8 cellular contexts compared by ENCODE assay signal in the genomic region with DNA sequence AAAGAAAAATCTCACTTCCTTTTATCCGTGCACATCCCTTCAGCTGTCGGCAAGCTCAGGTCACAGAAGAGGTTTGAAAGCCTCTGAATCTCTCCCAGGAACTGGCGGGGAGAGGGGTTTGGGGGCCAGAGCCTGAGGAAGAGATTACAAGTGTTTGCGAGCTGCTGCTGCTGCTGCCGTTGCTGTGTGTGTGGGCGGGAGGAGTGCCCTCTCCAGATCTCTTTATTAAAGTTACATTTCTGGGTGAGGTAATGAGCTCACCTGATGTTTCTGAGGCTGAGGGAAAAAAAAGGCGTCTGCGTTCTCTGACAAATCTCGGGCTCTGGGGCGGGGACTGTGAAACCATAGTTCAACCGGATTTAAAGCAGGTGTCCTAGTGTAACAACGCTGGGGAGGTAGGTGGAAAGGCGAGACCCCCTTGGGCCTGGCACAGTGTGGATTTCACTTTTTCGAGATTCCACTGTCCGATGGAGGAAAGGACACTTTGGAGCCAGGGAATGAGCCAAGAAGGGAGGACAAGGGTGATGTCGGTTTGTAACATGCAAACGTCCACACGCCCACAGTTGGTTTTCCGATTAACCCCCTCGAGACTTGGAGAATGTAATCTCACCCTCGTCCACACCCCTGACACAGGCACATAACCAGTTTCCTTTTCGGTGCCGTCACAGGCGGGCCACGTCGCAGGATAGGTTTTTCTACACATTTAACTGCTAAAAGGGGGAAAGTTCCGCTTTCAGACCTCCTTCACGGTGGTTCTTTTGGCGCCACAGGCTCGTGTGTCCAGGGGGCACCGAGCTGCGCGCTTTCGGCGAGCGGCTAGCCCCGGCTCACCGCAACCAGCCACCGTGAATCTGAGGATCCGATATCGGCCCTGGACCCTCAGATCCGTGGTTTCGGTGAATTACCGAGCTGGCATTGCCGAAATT. TPM values are rescaled to one million over a fixed set of nuclear protein-coding genes. Genes with fewer than 3 reads are reported as not detected.
DNase-seq lines count a peak whose midpoint lies in the region; ATAC-seq and TF ChIP-seq lines count a peak whose summit lies in the region.

No MANE protein-coding gene starts in this region.

- H3K4me3 Mint-ChIP-seq in activated naive CD4-positive, alpha-beta T cell treated with anti-CD3 and anti-CD28 coated beads, Interleukin-2, amount 10 ng/mL, durations not matched to agents 7 days and 5 days, result peak overlapping the region; percentile 83
- peak overlapping the region; percentile 98 for H3K4me3 Mint-ChIP-seq in type B pancreatic cell

- H3K4me3 ChIP-seq in SJCRH30, result peak overlapping the region; percentile 53
- peak overlapping the region; percentile 67 for H3K4me3 ChIP-seq in ovary

- TF ChIP-seq CTCF in ovary (IDR thresholded peaks at IDR 0.05) (no peak), type B pancreatic cell (conservative IDR thresholded peaks at IDR 0.05) (no peak)

- no peak for TF ChIP-seq POLR2A in ovary (IDR thresholded peaks at IDR 0.05)

- WGBS in ovary, 3 donors, result 0 to 1% (median 0%) methylated on average over 45 of the region's 45 CpGs

- no peaks in the 10 kb centered on the region for H3K9me3 Mint-ChIP-seq in activated naive CD4-positive, alpha-beta T cell treated with anti-CD3 and anti-CD28 coated beads, Interleukin-2, amount 10 ng/mL, durations not matched to agents 7 days and 5 days
- no peaks in the 10 kb centered on the region for H3K9me3 Mint-ChIP-seq in type B pancreatic cell

- intact Hi-C loops in Right ventricle myocardium superior (cut with DNase I) (loop anchor here (10.0 kb wide), 1 partner anchor 744 kb away; no protein-coding TSS in a partner anchor), ovary (cut with DNase I) (no loop called here)

- no peak for TF ChIP-seq EP300 in ovary (IDR thresholded peaks at IDR 0.05)

- H3K27ac ChIP-seq in KOPT-K1 (ENCODE audit: low read depth, low read length, poor library complexity, severe bottlenecking), result peak overlapping the region; percentile 54
- H3K27ac ChIP-seq in SJCRH30, result no peak overlapping the region
- H3K27ac ChIP-seq in ovary, result peak overlapping the region in 1 of 2 donors; percentile 71

- H3K36me3 Mint-ChIP-seq in activated naive CD4-positive, alpha-beta T cell treated with anti-CD3 and anti-CD28 coated beads, Interleukin-2, amount 10 ng/mL, durations not matched to agents 7 days and 5 days, result no peaks in the 10 kb centered on the region
- H3K36me3 Mint-ChIP-seq in type B pancreatic cell, result peaks cover 5% of the 10 kb centered on the region

- H3K27me3 Mint-ChIP-seq in activated naive CD4-positive, alpha-beta T cell treated with anti-CD3 and anti-CD28 coated beads, Interleukin-2, amount 10 ng/mL, durations not matched to agents 7 days and 5 days, result peaks cover 20% of the 10 kb centered on the region
- H3K27me3 Mint-ChIP-seq in type B pancreatic cell, result peaks cover 11% of the 10 kb centered on the region

- H3K36me3 ChIP-seq in KOPT-K1 (ENCODE audit: insufficient read depth, low read length) (no peaks in the 10 kb centered on the region), SJCRH30 (no peaks in the 10 kb centered on the region), ovary (no peaks in the 10 kb centered on the region)

- CTCF ChIA-PET in activated naive CD4-positive, alpha-beta T cell treated with anti-CD3 and anti-CD28 coated beads, Interleukin-2, amount 10 ng/mL, durations not matched to agents 7 days and 5 days (lab: Charles Lee), result interaction anchor here (0.6 to 1.1 kb wide), 2 partner anchors 673 to 742 kb away, joined by 3 to 4 read pairs; no protein-coding TSS in a partner anchor

- H3K27me3 ChIP-seq in SJCRH30, result no peaks in the 10 kb centered on the region; the same call in 1 of the 2 replicates
- no peaks in the 10 kb centered on the region for H3K27me3 ChIP-seq in ovary

- H3K9me3 ChIP-seq in KOPT-K1 (ENCODE audit: insufficient read depth, low read length, poor library complexity, severe bottlenecking), result no peaks in the 10 kb centered on the region
- H3K9me3 ChIP-seq in SJCRH30 (replicated peaks), result no peaks in the 10 kb centered on the region
- no peaks in the 10 kb centered on the region for H3K9me3 ChIP-seq in ovary

- ATAC-seq in GM21825 (IDR thresholded peaks at IDR 0.05; ENCODE audit: unreplicated experiment), result peak; percentile 19
- ATAC-seq in Right ventricle myocardium superior (ENCODE audit: poor library complexity), result no peak

- DNase-seq in EL (peak; percentile 73), SJCRH30 (peak in 1 of 2 experiments; percentile 16), Right ventricle myocardium superior (peak; percentile 46), ovary (peak; percentile 29 to 45 (median 32)), type B pancreatic cell (ENCODE audit: extremely low spot score, unreplicated experiment) (no peak)
- DNase-seq in activated naive CD4-positive, alpha-beta T cell treated with anti-CD3 and anti-CD28 coated beads, Interleukin-2, amount 10 ng/mL, durations not matched to agents 7 days and 5 days, result peak; percentile 79

- peaks cover 45% of the 10 kb centered on the region for H3K4me1 Mint-ChIP-seq in activated naive CD4-positive, alpha-beta T cell treated with anti-CD3 and anti-CD28 coated beads, Interleukin-2, amount 10 ng/mL, durations not matched to agents 7 days and 5 days
- peaks cover 26% of the 10 kb centered on the region for H3K4me1 Mint-ChIP-seq in type B pancreatic cell (ENCODE audit: unreplicated experiment)

- peak overlapping the region; percentile 95 for H3K27ac Mint-ChIP-seq in activated naive CD4-positive, alpha-beta T cell treated with anti-CD3 and anti-CD28 coated beads, Interleukin-2, amount 10 ng/mL, durations not matched to agents 7 days and 5 days
- H3K27ac Mint-ChIP-seq in type B pancreatic cell, result peak overlapping the region; percentile 100

- H3K4me1 ChIP-seq in SJCRH30, result no peaks in the 10 kb centered on the region
- no peaks in the 10 kb centered on the region for H3K4me1 ChIP-seq in ovary (ENCODE audit: insufficient read depth)

RNA-seq across cellular contexts. Expression of a gene that starts 2.1 kb away (rescaled TPM):
- total RNA-seq in SJCRH30 (2014; rRNA removed; shearing (Covaris generic)), result 0.46 and 0.85 TPM in 2 replicates
- total RNA-seq in Right ventricle myocardium superior, result 3.5 TPM
- 10 to 100 TPM; 25.0 to 91.1 (median 52.1) TPM for total RNA-seq in ovary
- 100 to 1,000 TPM in 1 of 2 donors, 10 to 100 TPM in 1; 30.2 to 279 TPM for polyA plus RNA-seq in ovary
- 84.6 and 101 TPM in 2 replicates for total RNA-seq in type B pancreatic cell (ENCODE audit: low replicate concordance)
